ENCODE assay signal across 23 cellular contexts in the genomic region with DNA sequence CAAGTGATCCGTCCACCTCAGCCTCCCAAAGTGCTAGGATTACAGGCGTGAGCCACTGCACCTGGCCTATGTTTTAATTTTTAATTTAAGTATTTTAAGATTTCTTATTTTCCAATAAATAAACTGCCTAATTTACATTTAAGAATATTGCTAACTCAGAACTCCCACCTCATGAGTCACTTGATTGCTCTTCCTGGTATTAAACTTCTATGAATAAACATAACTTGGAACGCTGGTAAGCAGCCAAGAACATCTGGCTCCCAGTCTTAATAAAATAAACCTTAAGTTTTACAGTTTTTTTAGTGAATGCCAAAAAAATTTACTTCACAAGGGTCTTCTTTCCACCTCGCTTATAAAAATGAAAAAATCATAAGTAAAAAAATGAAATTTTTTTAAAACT. TPM values are rescaled to one million over a fixed set of nuclear protein-coding genes. Genes with fewer than 3 reads are reported as not detected.
A peak's percentile ranks its signal among the peaks of the same experiment; 100 is the strongest.
DNase-seq lines count a peak whose midpoint lies in the region; ATAC-seq and TF ChIP-seq lines count a peak whose summit lies in the region.
"Had no signal": no experiment of that assay in that cellular context is flagged by ENCODE, and none has a peak within 500 bp of the region (broad histone marks: within the 10 kb centered on the region; RNA-seq: fewer than 3 reads in every experiment).

No MANE protein-coding gene starts in this region.

- 35 to 42% methylated on average over 4 of the region's 4 CpGs for WGBS in GM23248 (ENCODE audit: low coverage in 1 of 2, low lambda C conversion rate in 2 of 2, missing lambda C conversion rate in 2 of 2), 2 experiments

- H4K20me1 ChIP-seq in GM23248 (ENCODE audit: insufficient read depth): no peaks in the 10 kb centered on the region

- H3K4me1 ChIP-seq in A673 (ENCODE audit: insufficient read depth, low read length, poor library complexity, severe bottlenecking): no peaks in the 10 kb centered on the region
- peaks cover 13% of the 10 kb centered on the region; the same call in 1 of the 2 replicates for H3K4me1 ChIP-seq in GM23248 (ENCODE audit: insufficient read depth)
- H3K4me1 ChIP-seq: body of pancreas had no signal

- BruUV-seq in A673 (replicated peaks; lab: Mats Ljungman, UMichigan): no TSS peak

- peak; percentile 66 for DNase-seq in A673 (ENCODE audit: low spot score)
- DNase-seq in GM23248: peak; percentile 69
- DNase-seq in astrocyte of the spinal cord (ENCODE audit: low read depth, low spot score): peak; percentile 75
- DNase-seq in fibroblast of villous mesenchyme (ENCODE audit: low read depth): peak; percentile 69
- no peak for DNase-seq in NK-92 (lab: John Stamatoyannopoulos, UW; ENCODE audit: unreplicated experiment)
- DNase-seq in activated T-cell treated with anti-CD3 and anti-CD28 coated beads, Interleukin-2, amount 50 U/mL, for 48 hours: no peak
- no peak for DNase-seq in ureter (ENCODE audit: low spot score)
- DNase-seq: 8988T; activated naive CD4-positive, alpha-beta T cell; body of pancreas; CD4-positive, alpha-beta memory T cell; DMS79; erythroblast; hippocampal formation; naive thymus-derived CD4-positive, alpha-beta T cell; NCI-H187; NK-92 treated with Interleukin-12 subunit alpha and Interleukin-12 subunit beta, amount 100 ng/mL, for 24 hours; T-cell had no signal

- H3K4me3 ChIP-seq in A673 (ENCODE audit: low read depth, low read length, poor library complexity, severe bottlenecking): no peak overlapping the region
- no peak overlapping the region for H3K4me3 ChIP-seq in GM23248
- H3K4me3 ChIP-seq in astrocyte of the spinal cord (ENCODE audit: low read depth, low read length): no peak overlapping the region
- H3K4me3 ChIP-seq in fibroblast of villous mesenchyme (ENCODE audit: low read depth, low read length): no peak overlapping the region
- H3K4me3 ChIP-seq: body of pancreas, GM23338 had no signal

- CTCF ChIA-PET in A673 (lab: Charles Lee): no interaction called here

- in situ Hi-C loops in GM23248 (cut with MboI): no loop called here
- in situ Hi-C loops in astrocyte of the spinal cord (cut with HindIII; ENCODE audit: low sequenced_read_pairs): no loop called here

- peak overlapping the region; percentile 3 for H3K4me2 ChIP-seq in GM23248 (ENCODE audit: unreplicated experiment)
- H3K4me2 ChIP-seq: GM23338 had no signal

- ATAC-seq in HG03045 (IDR thresholded peaks at IDR 0.05; ENCODE audit: unreplicated experiment): no peak
- ATAC-seq: body of pancreas; GM23338; naive thymus-derived CD4-positive, alpha-beta T cell; stimulated activated effector memory CD8-positive, alpha-beta T cell treated with anti-CD3 and anti-CD28 coated beads, Interleukin-12 subunit alpha, Interleukin-12 subunit beta, amount 100 ng/mL, for 72 hours; T-cell had no signal

- no peaks in the 10 kb centered on the region for H3K9me2 ChIP-seq in GM23248 (ENCODE audit: insufficient read depth)

- no peaks in the 10 kb centered on the region for H3K79me2 ChIP-seq in GM23248 (ENCODE audit: insufficient read depth)

- no peak overlapping the region for H2AFZ ChIP-seq in GM23248
- H2AFZ ChIP-seq: GM23338 had no signal

- intact Hi-C loops in A673 (cut with micrococcal nuclease; ENCODE audit: unreplicated experiment): no loop called here

- POLR2A ChIA-PET in A673 (lab: Charles Lee; ENCODE audit: low non-redundant PET): no interaction called here

- no peaks in the 10 kb centered on the region for H3K9me3 ChIP-seq in A673 (ENCODE audit: low read depth, low read length, poor library complexity, severe bottlenecking)
- H3K9me3 ChIP-seq in GM23248 (ENCODE audit: low read depth): no peaks in the 10 kb centered on the region
- H3K9me3 ChIP-seq: body of pancreas had no signal

- TF ChIP-seq CTCF in A673 (conservative IDR thresholded peaks at IDR 0.05; ENCODE audit: low read depth, low read length) (no peak), astrocyte of the spinal cord (IDR thresholded peaks at IDR 0.05; ENCODE audit: low read depth, low read length) (no peak), fibroblast of villous mesenchyme (IDR thresholded peaks at IDR 0.05; ENCODE audit: insufficient read depth, low read depth, low read length) (no peak)

- H3K9ac ChIP-seq in GM23248: no peak overlapping the region

- no peaks in the 10 kb centered on the region for H3K27me3 ChIP-seq in A673 (replicated peaks; ENCODE audit: insufficient read depth, low read depth, low read length, poor library complexity)
- H3K27me3 ChIP-seq in GM23248 (replicated peaks; ENCODE audit: insufficient read depth): no peaks in the 10 kb centered on the region
- H3K27me3 ChIP-seq: body of pancreas had no signal

- H3K36me3 ChIP-seq in A673 (ENCODE audit: insufficient read depth, low read length, poor library complexity, severe bottlenecking) (no peaks in the 10 kb centered on the region), GM23248 (ENCODE audit: low read depth) (no peaks in the 10 kb centered on the region)

- H3F3A ChIP-seq in GM23248 (ENCODE audit: insufficient read depth): peaks cover 10% of the 10 kb centered on the region; the same call in 1 of the 2 replicates

- no peak overlapping the region for H3K27ac ChIP-seq in A673 (ENCODE audit: low read depth, low read length, poor library complexity, severe bottlenecking)
- H3K27ac ChIP-seq in GM23248: no peak overlapping the region
- H3K27ac ChIP-seq: body of pancreas had no signal

RNA-seq across cellular contexts. Expression of a gene that starts 42.3 kb away (rescaled TPM):
- total RNA-seq in A673 (2021): not detected in 2 replicates
- not detected in 2 replicates for total RNA-seq in GM23248 (2014; rRNA removed; shearing (Covaris generic))
- polyA plus RNA-seq in GM23248 (2016; fragmentation: Nextera tagmentation; extraction: Ambion mirVana): not detected in 2 replicates
- total RNA-seq in fibroblast of villous mesenchyme: not detected in 2 replicates
- not detected for total RNA-seq in ureter
- total RNA-seq: body of pancreas; CD4-positive, alpha-beta memory T cell; kidney epithelial cell; naive thymus-derived CD4-positive, alpha-beta T cell; posterior vena cava; T-cell had no signal
- polyA plus RNA-seq: CD4-positive, alpha-beta memory T cell; naive thymus-derived CD4-positive, alpha-beta T cell had no signal

Comparison
In these comparisons a context has a peak if more than half of its experiments do, and no peak if none do; other contexts are left out.
1. DNase-seq: peak in A673 (single experiment), GM23248 (single experiment), astrocyte of the spinal cord (single experiment) and fibroblast of villous mesenchyme (single experiment); none in NK-92 (single experiment), activated T-cell treated with anti-CD3 and anti-CD28 coated beads, Interleukin-2, amount 50 U/mL, for 48 hours (0 of 2) and ureter (single experiment).